ENCODE assay signal across 8 cellular contexts in the genomic region with DNA sequence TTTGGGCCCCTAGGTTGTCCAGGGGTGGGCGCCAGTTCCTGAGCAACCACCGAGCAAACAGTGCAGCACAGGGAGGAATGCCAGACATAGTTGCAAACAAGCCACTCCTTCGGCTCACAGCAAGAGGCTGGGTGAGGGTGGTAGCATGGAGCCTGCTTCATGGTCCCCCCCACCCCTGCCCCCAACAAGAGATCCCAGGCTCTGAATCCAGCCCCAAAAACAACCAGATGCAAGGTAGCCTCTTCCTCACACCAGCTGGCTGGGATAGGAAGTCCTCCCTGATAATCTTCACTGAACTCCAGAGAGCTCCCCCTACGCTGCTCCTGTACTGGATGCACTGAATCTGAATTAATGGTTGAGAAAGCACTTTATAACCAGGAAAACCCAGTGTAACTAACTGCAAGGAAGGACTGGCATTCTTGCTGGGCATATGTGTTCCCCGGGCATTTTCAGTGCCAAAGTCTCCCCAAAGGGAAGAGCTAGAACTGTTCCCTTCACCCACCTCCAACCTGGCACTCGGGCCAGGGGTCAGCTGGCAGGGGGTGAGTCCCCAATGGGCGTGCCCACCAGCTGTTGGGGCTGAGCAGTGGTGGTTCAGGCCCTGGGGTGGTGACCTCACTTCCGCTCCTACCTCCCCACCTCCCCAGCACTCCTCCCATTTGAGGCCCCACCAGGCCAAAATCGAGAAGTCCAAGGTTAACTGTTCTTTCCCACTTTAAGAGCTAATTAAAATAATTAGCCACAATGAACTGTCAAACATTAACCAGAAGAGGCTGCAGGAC. TPM values are rescaled to one million over a fixed set of nuclear protein-coding genes. Genes with fewer than 3 reads are reported as not detected.
A peak's percentile ranks its signal among the peaks of the same experiment; 100 is the strongest.
DNase-seq lines count a peak whose midpoint lies in the region; ATAC-seq, FAIRE-seq and TF ChIP-seq lines count a peak whose summit lies in the region.

No MANE protein-coding gene starts in this region.

- peak overlapping the region; percentile 70 to 85 (median 81) for H3K4me2 ChIP-seq in BLaER1 treated with 17β-estradiol and CSF1 and Interleukin-3, amounts not matched to agents 10 nM and 100 nM
- H3K4me2 ChIP-seq in OCI-LY7 (ENCODE audit: low read length) (peak overlapping the region; percentile 95), GM12878 (ENCODE audit: control insufficient read depth, insufficient read depth) (peak overlapping the region; percentile 56)

- TF ChIP-seq CTCF in OCI-LY7 (conservative IDR thresholded peaks at IDR 0.05; ENCODE audit: low read length) (no peak; the same call in 1 of the 2 replicates), GM12878 (IDR thresholded peaks at IDR 0.05 in 2 of 3, conservative IDR thresholded peaks at IDR 0.05 in 1 of 3; ENCODE audit: control insufficient read depth in 2 of 3, extremely low read depth in 1 of 3, insufficient read depth in 1 of 3, low read depth in 3 of 3, low read length in 3 of 3) (peak in 1 of 3 experiments; percentile 3; a peak in 1 of 6 replicates), lower lobe of right lung (IDR thresholded peaks at IDR 0.05) (no peak)

- peak; percentile 53 for DNase-seq in OCI-LY7 (ENCODE audit: low spot score)
- no peak for DNase-seq in GM12878 (ENCODE audit: low read depth, low spot score)
- peak; percentile 72 for DNase-seq in lower lobe of right lung
- DNase-seq in aorta = peak in 1 of 2 donors; percentile 80
- DNase-seq in dedifferentiated amniotic fluid mesenchymal stem cell (ENCODE audit: extremely low spot score) = no peak

- RAD21 ChIA-PET in GM12878 (lab: Charles Lee; ENCODE audit: unreplicated experiment) = interaction anchor here (0.7 to 2.5 kb wide), 11 partner anchors 11 to 1919 kb away, joined by 3 to 16 read pairs (median 4); a partner anchor contains a TSS

- H3K9ac ChIP-seq in BLaER1 treated with 17β-estradiol and CSF1 and Interleukin-3, amounts not matched to agents 10 nM and 100 nM = peak overlapping the region; percentile 89 to 94 (median 91)
- peak overlapping the region; percentile 83 for H3K9ac ChIP-seq in GM12878 (ENCODE audit: control insufficient read depth, insufficient read depth, low read length)

- BruUV-seq in OCI-LY7 (replicated peaks; lab: Mats Ljungman, UMichigan) (no TSS peak), GM12878 (replicated peaks; lab: Mats Ljungman, UMichigan) (TSS peak; percentile 32)

- WGBS in GM12878 (ENCODE audit: insufficient coverage, insufficient replicate concordance, low lambda C conversion rate, missing lambda C conversion rate) = 27% methylated on average over 9 of the region's 9 CpGs
- WGBS in aorta, 2 donors = 18 to 44% methylated on average over 9 of the region's 9 CpGs

- H3K36me3 ChIP-seq in BLaER1 treated with 17β-estradiol and CSF1 and Interleukin-3, amounts not matched to agents 10 nM and 100 nM = peaks cover 0 to 10% (median 0%) of the 10 kb centered on the region in 11 experiments; a peak in 4 of 22 replicates
- H3K36me3 ChIP-seq in OCI-LY7 (ENCODE audit: insufficient read depth, low read length) = 0 out of 2 replicates have a peak, but pooled peaks cover 4% of the 10 kb centered on the region
- H3K36me3 ChIP-seq in GM12878 (ENCODE audit: control insufficient read depth in 2 of 2, insufficient read depth in 2 of 2, low read length in 1 of 2) = no peaks in the 10 kb centered on the region
- H3K36me3 ChIP-seq in lower lobe of right lung = no peaks in the 10 kb centered on the region
- no peaks in the 10 kb centered on the region for H3K36me3 ChIP-seq in aorta (ENCODE audit: control insufficient read depth in 1 of 2, insufficient read depth in 2 of 2, low read length in 1 of 2)

- no peak for TF ChIP-seq EP300 in GM12878 (IDR thresholded peaks at IDR 0.05; ENCODE audit: borderline replicate concordance in 1 of 2, control insufficient read depth in 1 of 2, low read depth in 2 of 2, low read length in 2 of 2)

- POLR2A ChIA-PET in OCI-LY7 (lab: Charles Lee) (interaction anchor here (0.7 to 2.8 kb wide), 7 partner anchors 10 to 536 kb away, joined by 3 to 12 read pairs (median 3); no protein-coding TSS in a partner anchor), GM12878 (lab: Charles Lee) (interaction anchor here (0.6 to 5.0 kb wide), 9 partner anchors 9 to 67 kb away, joined by 3 to 27 read pairs (median 6); no protein-coding TSS in a partner anchor)

- H3K79me2 ChIP-seq in OCI-LY7 (ENCODE audit: insufficient read depth, low read depth, low read length) (peaks cover 35% of the 10 kb centered on the region; the same call in 1 of the 2 replicates), GM12878 (ENCODE audit: control insufficient read depth, insufficient read depth, low read length) (peaks cover 57% of the 10 kb centered on the region)

- FAIRE-seq in GM12878 (lab: Jason Lieb, UNC) = peak; percentile 38

- in situ Hi-C loops in GM12878 (cut with MboI) = no loop called here

- intact Hi-C loops in OCI-LY7 (cut with micrococcal nuclease; ENCODE audit: unreplicated experiment) (loop anchor here (1.0 kb wide), 1 partner anchor 17 kb away; no protein-coding TSS in a partner anchor), GM12878 (cut with micrococcal nuclease; ENCODE audit: unreplicated experiment) (loop anchor here (1.0 kb wide), 2 partner anchors 17 to 25 kb away; no protein-coding TSS in a partner anchor), lower lobe of right lung (cut with DNase I) (no loop called here), aorta (cut with DNase I) (no loop called here)

- H3K27me3 ChIP-seq in BLaER1 treated with 17β-estradiol and CSF1 and Interleukin-3, amounts not matched to agents 10 nM and 100 nM = peaks cover 27 to 43% (median 38%) of the 10 kb centered on the region in 11 experiments
- H3K27me3 ChIP-seq in GM12878 (replicated peaks in 1 of 2; ENCODE audit: control insufficient read depth in 2 of 2, insufficient read depth in 2 of 2, low read length in 1 of 2) = no peaks in the 10 kb centered on the region; a peak in 1 of 4 replicates
- H3K27me3 ChIP-seq in lower lobe of right lung (ENCODE audit: low read depth) = no peaks in the 10 kb centered on the region
- H3K27me3 ChIP-seq in aorta (ENCODE audit: control insufficient read depth in 1 of 2, insufficient read depth in 2 of 2, low read length in 1 of 2) = no peaks in the 10 kb centered on the region

- peaks cover 54 to 68% (median 61%) of the 10 kb centered on the region in 10 experiments for H3K4me1 ChIP-seq in BLaER1 treated with 17β-estradiol and CSF1 and Interleukin-3, amounts not matched to agents 10 nM and 100 nM
- peaks cover 19% of the 10 kb centered on the region for H3K4me1 ChIP-seq in OCI-LY7 (ENCODE audit: insufficient read depth, low read length, poor library complexity, severe bottlenecking)
- peaks cover 4% of the 10 kb centered on the region for H3K4me1 ChIP-seq in GM12878 (ENCODE audit: control insufficient read depth, insufficient read depth, low read length)
- peaks cover 9% of the 10 kb centered on the region for H3K4me1 ChIP-seq in lower lobe of right lung
- H3K4me1 ChIP-seq in aorta (ENCODE audit: control insufficient read depth in 1 of 2, insufficient read depth in 2 of 2, low read length in 2 of 2) = no peaks in the 10 kb centered on the region

- TF ChIP-seq RAD21 in GM12878 (IDR thresholded peaks at IDR 0.05; ENCODE audit: insufficient read depth, low read depth, low read length) = no peak

- SMC1A ChIA-PET in GM12878 (lab: Charles Lee; ENCODE audit: uncharacterized antibody, unreplicated experiment) = interaction anchor here (1.0 to 4.8 kb wide), 7 partner anchors 11 to 68 kb away, joined by 3 to 36 read pairs (median 4); no protein-coding TSS in a partner anchor

- H4K20me1 ChIP-seq in BLaER1 treated with 17β-estradiol and CSF1 and Interleukin-3, amounts not matched to agents 10 nM and 100 nM = peaks cover 47 to 62% (median 57%) of the 10 kb centered on the region in 11 experiments
- H4K20me1 ChIP-seq in OCI-LY7 (ENCODE audit: insufficient read depth, low read length) (no peaks in the 10 kb centered on the region), GM12878 (ENCODE audit: control insufficient read depth, insufficient read depth) (no peaks in the 10 kb centered on the region)

- peak overlapping the region; percentile 68 to 86 (median 76) for H3K4me3 ChIP-seq in BLaER1 treated with 17β-estradiol and CSF1 and Interleukin-3, amounts not matched to agents 10 nM and 100 nM
- peak overlapping the region; percentile 85 for H3K4me3 ChIP-seq in OCI-LY7 (ENCODE audit: low read depth, low read length, poor library complexity, severe bottlenecking)
- H3K4me3 ChIP-seq in GM12878 = peak overlapping the region; percentile 66
- H3K4me3 ChIP-seq in lower lobe of right lung = peak overlapping the region; percentile 66
- no peak overlapping the region for H3K4me3 ChIP-seq in aorta (ENCODE audit: low read length in 2 of 2)

- H2AFZ ChIP-seq in OCI-LY7 (ENCODE audit: low read length) (no peak overlapping the region), GM12878 (ENCODE audit: control insufficient read depth, low read depth, low read length) (no peak overlapping the region)

- H3K9me2 ChIP-seq in OCI-LY7 (ENCODE audit: insufficient read depth, low read length) = no peaks in the 10 kb centered on the region

- TF ChIP-seq POLR2A in GM12878 (IDR thresholded peaks at IDR 0.05; ENCODE audit: low read depth, low read length) = peak; percentile 38; the same call in 1 of the 2 replicates

- H3K27ac ChIP-seq in BLaER1 treated with 17β-estradiol and CSF1 and Interleukin-3, amounts not matched to agents 10 nM and 100 nM = peak overlapping the region in 10 of 11 experiments; percentile 88 to 95 (median 92); a peak in 20 of 22 replicates
- H3K27ac ChIP-seq in OCI-LY7 (ENCODE audit: low read depth, low read length, poor library complexity, severe bottlenecking) (peak overlapping the region; percentile 74), GM12878 (ENCODE audit: control insufficient read depth, insufficient read depth) (peak overlapping the region; percentile 78), lower lobe of right lung (peak overlapping the region; percentile 87), aorta (ENCODE audit: low read depth in 1 of 2, low read length in 2 of 2) (no peak overlapping the region)

- peaks cover 0 to 24% (median 7%) of the 10 kb centered on the region in 11 experiments; a peak in 8 of 22 replicates for H3K9me3 ChIP-seq in BLaER1 treated with 17β-estradiol and CSF1 and Interleukin-3, amounts not matched to agents 10 nM and 100 nM (replicated peaks in 1 of 11)
- H3K9me3 ChIP-seq in OCI-LY7 (ENCODE audit: low read length) (no peaks in the 10 kb centered on the region), GM12878 (replicated peaks; ENCODE audit: control insufficient read depth, insufficient read depth, low read length) (no peaks in the 10 kb centered on the region), lower lobe of right lung (no peaks in the 10 kb centered on the region), aorta (ENCODE audit: control insufficient read depth, low read length) (no peaks in the 10 kb centered on the region)

- ATAC-seq in GM18861 (IDR thresholded peaks at IDR 0.05; ENCODE audit: unreplicated experiment) (peak; percentile 58), HG02981 (IDR thresholded peaks at IDR 0.05; ENCODE audit: unreplicated experiment) (peak; percentile 67), GM12878 (peak; percentile 82), lower lobe of right lung (peak; percentile 73 to 74), aorta (ENCODE audit: low FRiP score) (peak; percentile 51)

- CTCF ChIA-PET in OCI-LY7 (lab: Charles Lee; ENCODE audit: unreplicated experiment) = interaction anchor here (0.6 to 1.7 kb wide), 4 partner anchors 19 to 29 kb away, joined by 3 to 5 read pairs (median 4); no protein-coding TSS in a partner anchor
- CTCF ChIA-PET in GM12878 (lab: Yijun Ruan, JAX) = interaction anchor here (0.6 to 2.4 kb wide), 11 partner anchors 11 to 67 kb away, joined by 3 to 9 read pairs (median 4); a partner anchor contains a TSS

RNA-seq across cellular contexts. Expression of a gene that starts 1.5 kb away (rescaled TPM):
- 13.4 and 15.0 TPM in 2 replicates for total RNA-seq in OCI-LY7 (2014; rRNA removed; shearing (Covaris generic))
- total RNA-seq in OCI-LY7 (2022) (24.9 and 27.3 TPM in 2 replicates), GM12878 (2014; rRNA removed) (22.9 and 25.8 TPM in 2 replicates), GM12878 (2014; rRNA removed; fragmentation: Illumina TruSeq; extraction: Trizol) (12.3 and 13.8 TPM in 2 replicates), GM12878 (2021) (34.4 and 35.1 TPM in 2 replicates), lower lobe of right lung (24.1 TPM), aorta (10 to 100 TPM; 14.5 to 20.8 TPM)
- 14.4 and 16.4 TPM in 2 replicates for total RNA-seq in GM12878 (2013; cell fraction: nucleolus; rRNA removed)
- polyA plus RNA-seq in GM12878 (2011; ENCODE audit: low read depth) = 17.4 TPM
- polyA plus RNA-seq in GM12878 (2011; rRNA removed) (15.7 and 33.0 TPM in 2 replicates), GM12878 (2014; fragmentation: Illumina TruSeq; extraction: Trizol) (32.3 and 36.7 TPM in 2 replicates), GM12878 (2014; fragmentation: Nextera tagmentation; extraction: Ambion mirVana) (1 to 10 TPM; 4.0 to 5.2 TPM), GM12878 (2014; rRNA removed) (24.7 and 27.3 TPM in 2 replicates), GM12878 (2016; fragmentation: Nextera tagmentation; extraction: Ambion mirVana) (10 to 100 TPM; 19.3 to 20.4 TPM), aorta (1 to 10 TPM; 3.6 to 4.5 TPM)
- 35.0 and 43.1 TPM in 2 replicates for polyA plus RNA-seq in GM12878 (2011; cell fraction: cytosol; rRNA removed)
- polyA plus RNA-seq in GM12878 (2011; cell fraction: nucleus; rRNA removed) = 28.0 and 31.1 TPM in 2 replicates
- polyA plus RNA-seq in GM12878 (2012) = 24.3 and 24.6 TPM in 2 replicates
- 39.8 and 47.5 TPM in 2 replicates for polyA minus RNA-seq in GM12878 (2011; rRNA and poly(A)+ RNA removed)
- polyA minus RNA-seq in GM12878 (2011; cell fraction: cytosol; rRNA and poly(A)+ RNA removed) = 21.8 and 27.7 TPM in 2 replicates
- polyA minus RNA-seq in GM12878 (2011; cell fraction: nucleus; rRNA and poly(A)+ RNA removed) = 7.3 and 10.4 TPM in 2 replicates

RNA-seq across cellular contexts. Expression of a gene that starts 56.8 kb away (rescaled TPM):
- total RNA-seq in OCI-LY7 (2014; rRNA removed; shearing (Covaris generic)) = 23.1 and 28.8 TPM in 2 replicates
- total RNA-seq in OCI-LY7 (2022) (39.4 and 45.7 TPM in 2 replicates), GM12878 (2014; rRNA removed) (47.3 and 50.5 TPM in 2 replicates), GM12878 (2014; rRNA removed; fragmentation: Illumina TruSeq; extraction: Trizol) (87.0 and 92.5 TPM in 2 replicates), GM12878 (2021) (77.5 and 80.9 TPM in 2 replicates), lower lobe of right lung (23.1 TPM), aorta (10 to 100 TPM; 12.7 to 16.8 TPM)
- 11.4 and 12.3 TPM in 2 replicates for total RNA-seq in GM12878 (2013; cell fraction: nucleolus; rRNA removed)
- polyA plus RNA-seq in GM12878 (2011; ENCODE audit: low read depth) = 35.4 TPM
- polyA plus RNA-seq in GM12878 (2011; rRNA removed) (76.2 and 86.8 TPM in 2 replicates), GM12878 (2014; fragmentation: Illumina TruSeq; extraction: Trizol) (99.1 and 116 TPM in 2 replicates), GM12878 (2014; fragmentation: Nextera tagmentation; extraction: Ambion mirVana) (10 to 100 TPM; 44.2 to 78.0 TPM), GM12878 (2014; rRNA removed) (72.4 and 82.0 TPM in 2 replicates), GM12878 (2016; fragmentation: Nextera tagmentation; extraction: Ambion mirVana) (100 to 1,000 TPM; 121 TPM), aorta (10 to 100 TPM; 15.7 to 17.0 TPM)
- 51.8 and 55.7 TPM in 2 replicates for polyA plus RNA-seq in GM12878 (2011; cell fraction: cytosol; rRNA removed)
- polyA plus RNA-seq in GM12878 (2011; cell fraction: nucleus; rRNA removed) = 66.0 and 72.4 TPM in 2 replicates
- polyA plus RNA-seq in GM12878 (2012) = 34.0 and 38.0 TPM in 2 replicates
- 45.5 and 46.7 TPM in 2 replicates for polyA minus RNA-seq in GM12878 (2011; rRNA and poly(A)+ RNA removed)
- 20.0 and 21.1 TPM in 2 replicates for polyA minus RNA-seq in GM12878 (2011; cell fraction: cytosol; rRNA and poly(A)+ RNA removed)
- polyA minus RNA-seq in GM12878 (2011; cell fraction: nucleus; rRNA and poly(A)+ RNA removed) = 9.8 and 12.2 TPM in 2 replicates

Comparison
In these comparisons a context has a peak if more than half of its experiments do, and no peak if none do; other contexts are left out.
1. H3K27ac ChIP-seq: peak in BLaER1 treated with 17β-estradiol and CSF1 and Interleukin-3, amounts not matched to agents 10 nM and 100 nM (10 of 11), OCI-LY7 (single experiment), GM12878 (single experiment) and lower lobe of right lung (single experiment); none in aorta (0 of 2).
2. H3K4me3 ChIP-seq: peak in BLaER1 treated with 17β-estradiol and CSF1 and Interleukin-3, amounts not matched to agents 10 nM and 100 nM (10 of 10), OCI-LY7 (single experiment), GM12878 (single experiment) and lower lobe of right lung (single experiment); none in aorta (0 of 2).
3. DNase-seq: peak in OCI-LY7 (single experiment) and lower lobe of right lung (single experiment); none in GM12878 (single experiment) and dedifferentiated amniotic fluid mesenchymal stem cell (single experiment).
4. intact Hi-C loops: an anchor here in OCI-LY7 (1.0 kb wide) and GM12878 (1.0 kb wide); none called in lower lobe of right lung and aorta.
5. Peak in every context shown above with its lines, with median percentiles within 50 percentile points of each other: H3K4me2 ChIP-seq and ATAC-seq.